In the genomic region with DNA sequence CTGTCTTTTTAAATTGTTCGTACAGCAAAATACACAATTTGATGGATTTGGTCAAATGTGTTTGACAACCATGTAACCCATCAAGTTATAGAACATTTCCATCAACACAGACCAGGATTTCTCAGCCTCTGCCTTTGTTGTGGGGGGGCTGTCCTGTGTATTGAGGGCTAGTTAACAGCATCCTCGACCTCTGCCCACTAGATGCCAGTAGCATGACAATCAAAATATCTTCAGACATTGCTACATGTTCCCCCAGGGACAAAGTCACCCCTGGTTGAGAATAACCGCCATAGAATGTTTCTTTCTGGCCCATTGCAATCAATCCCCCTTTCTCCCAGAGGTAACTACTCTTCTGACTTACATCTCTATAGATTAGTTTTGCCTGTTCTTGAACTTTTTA, we compare ENCODE assay signal across 17 cellular contexts.
DNase-seq lines count a peak whose midpoint lies in the region; ATAC-seq and TF ChIP-seq lines count a peak whose summit lies in the region.
"Had no signal": no experiment of that assay in that cellular context is flagged by ENCODE, and none has a peak within 500 bp of the region (broad histone marks: within the 10 kb centered on the region; RNA-seq: fewer than 3 reads in every experiment).

No MANE protein-coding gene starts in this region.

- H3K4me1 Mint-ChIP-seq in MCF 10A (ENCODE audit: insufficient read depth, unreplicated experiment) = no peaks in the 10 kb centered on the region
- no peaks in the 10 kb centered on the region for H3K4me1 Mint-ChIP-seq in chondrocyte (ENCODE audit: low read depth)
- H3K4me1 Mint-ChIP-seq: B cell, H9 had no signal

- peaks cover 3 to 7% of the 10 kb centered on the region in 2 donors for H3K9me3 ChIP-seq in breast epithelium
- H3K9me3 ChIP-seq in psoas muscle = no peaks in the 10 kb centered on the region
- H3K9me3 ChIP-seq: Caco-2 had no signal

- POLR2A ChIA-PET in MCF 10A (lab: Yijun Ruan, JAX) = no interaction called here

- H3K27ac ChIP-seq in breast epithelium (no peak overlapping the region), psoas muscle (no peak overlapping the region)
- H3K27ac ChIP-seq: HL-60 had no signal

- WGBS in psoas muscle, 3 donors = 60 to 72% (median 61%) methylated on average over 3 of the region's 3 CpGs

- no peaks in the 10 kb centered on the region for H3K36me3 Mint-ChIP-seq in MCF 10A (ENCODE audit: insufficient read depth, unreplicated experiment)
- peaks cover 3% of the 10 kb centered on the region for H3K36me3 Mint-ChIP-seq in chondrocyte (ENCODE audit: low read depth)

- no TSS peak for BruUV-seq in MCF 10A (replicated peaks; lab: Mats Ljungman, UMichigan)

- H3K4me3 ChIP-seq in breast epithelium (no peak overlapping the region), psoas muscle (no peak overlapping the region)
- H3K4me3 ChIP-seq: GM12878 had no signal

- H3K4me1 ChIP-seq in breast epithelium (no peaks in the 10 kb centered on the region), psoas muscle (no peaks in the 10 kb centered on the region)
- H3K4me1 ChIP-seq: Caco-2 had no signal

- intact Hi-C loops in MCF 10A (cut with micrococcal nuclease) (loop anchor here (2.0 kb wide), 1 partner anchor 576 kb away; no protein-coding TSS in a partner anchor), breast epithelium (cut with DNase I; ENCODE audit: low total_unique reads) (no loop called here), psoas muscle (cut with DNase I) (loop anchor here (5.0 to 10.0 kb wide), 2 partner anchors 218 to 804 kb away; no protein-coding TSS in a partner anchor)

- H3K27me3 ChIP-seq in breast epithelium = no peaks in the 10 kb centered on the region
- H3K27me3 ChIP-seq in psoas muscle (ENCODE audit: insufficient read depth in 3 of 3, low read length in 2 of 3) = no peaks in the 10 kb centered on the region

- H3K4me3 Mint-ChIP-seq in MCF 10A (ENCODE audit: unreplicated experiment) = no peak overlapping the region
- H3K4me3 Mint-ChIP-seq in chondrocyte (ENCODE audit: unreplicated experiment) = no peak overlapping the region
- H3K4me3 Mint-ChIP-seq: B cell; CD4-positive, alpha-beta T cell; H9 had no signal

- H3K27ac Mint-ChIP-seq in MCF 10A (ENCODE audit: low read depth, unreplicated experiment) (no peak overlapping the region), chondrocyte (ENCODE audit: unreplicated experiment) (no peak overlapping the region)
- H3K27ac Mint-ChIP-seq: B cell; CD4-positive, alpha-beta T cell; H9 had no signal

- CTCF ChIA-PET in MCF 10A (lab: Yijun Ruan, JAX) = interaction anchor here (0.7 kb wide), 1 partner anchor 16 kb away, joined by 4 read pairs; no protein-coding TSS in a partner anchor

- peak in 3 of 4 donors; percentile 63 to 85 (median 83) for ATAC-seq in psoas muscle
- ATAC-seq in HG02571 (IDR thresholded peaks at IDR 0.05; ENCODE audit: unreplicated experiment) = no peak
- ATAC-seq in HG02759 (IDR thresholded peaks at IDR 0.05; ENCODE audit: unreplicated experiment) = no peak
- ATAC-seq: GM12878 had no signal

- no peak for TF ChIP-seq POLR2A in breast epithelium (IDR thresholded peaks at IDR 0.05)

- peak; percentile 6 for DNase-seq in MCF 10A (ENCODE audit: unreplicated experiment)
- DNase-seq in breast epithelium (ENCODE audit: low spot score in 2 of 2) = no peak
- DNase-seq in chondrocyte (ENCODE audit: low spot score) = no peak
- DNase-seq in psoas muscle = no peak
- DNase-seq in NCI-H510A (lab: John Stamatoyannopoulos, UW) = no peak
- DNase-seq: C1 segment of cervical spinal cord; Caco-2; CD4-positive, alpha-beta T cell; DMS79 treated with DMSO at 0.1 percent for 48 hours; GF-D8; H9 had no signal

- TF ChIP-seq CTCF in MCF 10A (IDR thresholded peaks at IDR 0.05; ENCODE audit: unreplicated experiment) = no peak
- TF ChIP-seq CTCF in breast epithelium (IDR thresholded peaks at IDR 0.05) = no peak
- TF ChIP-seq CTCF in GM12872 (IDR thresholded peaks at IDR 0.05; ENCODE audit: insufficient read depth, low read depth, low read length) = peak; percentile 23; the same call in 1 of the 3 replicates
- peak; percentile 15 for TF ChIP-seq CTCF in chondrocyte (IDR thresholded peaks at IDR 0.05)
- peak; percentile 14 for TF ChIP-seq CTCF in psoas muscle (IDR thresholded peaks at IDR 0.05)

- H3K36me3 ChIP-seq in breast epithelium (no peaks in the 10 kb centered on the region), psoas muscle (ENCODE audit: insufficient read depth in 1 of 2, low read depth in 1 of 2) (no peaks in the 10 kb centered on the region)

- peaks cover 8% of the 10 kb centered on the region for H3K9me3 Mint-ChIP-seq in MCF 10A (ENCODE audit: unreplicated experiment)
- peaks cover 20% of the 10 kb centered on the region for H3K9me3 Mint-ChIP-seq in chondrocyte (ENCODE audit: low read depth)

- H3K27me3 Mint-ChIP-seq in MCF 10A (ENCODE audit: insufficient read depth, unreplicated experiment) = no peaks in the 10 kb centered on the region
- peaks cover 5% of the 10 kb centered on the region for H3K27me3 Mint-ChIP-seq in chondrocyte (ENCODE audit: low read depth)
- H3K27me3 Mint-ChIP-seq: B cell had no signal

Comparison
In these comparisons a context has a peak if more than half of its experiments do, and no peak if none do; other contexts are left out.
1. CTCF ChIP-seq: peak in GM12872 (single experiment), chondrocyte (single experiment) and psoas muscle (single experiment); none in MCF 10A (single experiment) and breast epithelium (0 of 3).
2. ATAC-seq: peak in psoas muscle (3 of 4); none in HG02571 (single experiment) and HG02759 (single experiment).